Comparison of ENCODE assay signal across 1 cellular context in the genomic region with DNA sequence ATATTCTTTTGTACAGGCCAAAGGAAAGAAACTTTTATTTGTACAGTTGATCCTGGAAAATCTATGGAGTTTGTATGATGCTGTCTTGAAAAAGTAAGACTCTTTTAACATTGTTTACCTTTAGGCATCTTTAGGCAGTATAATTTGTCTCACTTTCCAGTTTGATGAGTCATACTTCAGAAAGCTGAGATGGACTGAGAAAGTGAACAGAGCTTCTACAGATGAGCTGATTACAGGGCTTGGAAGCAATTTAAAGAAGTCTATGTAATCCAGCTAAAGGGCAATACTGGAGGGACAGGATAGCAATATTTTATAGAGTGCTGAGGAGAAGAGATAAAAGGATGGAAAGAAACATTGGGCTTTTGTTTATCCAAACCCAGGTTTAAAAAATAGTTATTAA.
A peak's percentile ranks its signal among the peaks of the same experiment; 100 is the strongest.
TF ChIP-seq lines count a peak whose summit lies in the region.

No MANE protein-coding gene starts in this region.

TF ChIP-seq in K562, 482 proteins besides CTCF, POLR2A, EP300 and RAD21 (continued from another document and continues in another):
- no peak for TF ChIP-seq CEBPZ (IDR thresholded peaks at IDR 0.05; ENCODE audit: borderline replicate concordance, low read depth, low read length)
- peak; percentile 64 for TF ChIP-seq C11orf30 (IDR thresholded peaks at IDR 0.05; ENCODE audit: low read depth)
- TF ChIP-seq NR1H2 (CRISPR knock-in tag; IDR thresholded peaks at IDR 0.05), result no peak
- no peak for TF ChIP-seq MNT (conservative IDR thresholded peaks at IDR 0.05)
- no peak for TF ChIP-seq TAF1 (IDR thresholded peaks at IDR 0.05; ENCODE audit: control insufficient read depth, extremely low read depth, insufficient read depth, low read length, severe bottlenecking)
- peak; percentile 54; the same call in 1 of the 2 replicates for TF ChIP-seq SMARCA4 (IDR thresholded peaks at IDR 0.05)
- TF ChIP-seq HBP1 (CRISPR knock-in tag; IDR thresholded peaks at IDR 0.05), result no peak
- TF ChIP-seq, protein P1, sequence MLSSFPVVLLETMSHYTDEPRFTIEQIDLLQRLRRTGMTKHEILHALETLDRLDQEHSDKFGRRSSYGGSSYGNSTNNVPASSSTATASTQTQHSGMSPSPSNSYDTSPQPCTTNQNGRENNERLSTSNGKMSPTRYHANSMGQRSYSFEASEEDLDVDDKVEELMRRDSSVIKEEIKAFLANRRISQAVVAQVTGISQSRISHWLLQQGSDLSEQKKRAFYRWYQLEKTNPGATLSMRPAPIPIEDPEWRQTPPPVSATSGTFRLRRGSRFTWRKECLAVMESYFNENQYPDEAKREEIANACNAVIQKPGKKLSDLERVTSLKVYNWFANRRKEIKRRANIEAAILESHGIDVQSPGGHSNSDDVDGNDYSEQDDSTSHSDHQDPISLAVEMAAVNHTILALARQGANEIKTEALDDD (IDR thresholded peaks at IDR 0.05), result no peak
- no peak for TF ChIP-seq STAT5A (IDR thresholded peaks at IDR 0.05; ENCODE audit: borderline replicate concordance, low read length)
- no peak for TF ChIP-seq RBM14 (IDR thresholded peaks at IDR 0.05; ENCODE audit: borderline replicate concordance, insufficient read depth, low read depth, low read length)
- no peak for TF ChIP-seq TEAD1 (CRISPR knock-in tag; IDR thresholded peaks at IDR 0.05)
- TF ChIP-seq POU5F1 (IDR thresholded peaks at IDR 0.05; ENCODE audit: borderline replicate concordance, low read depth, low read length, partially characterized antibody), result no peak
- no peak for TF ChIP-seq DEAF1 (CRISPR knock-in tag; IDR thresholded peaks at IDR 0.05)
- TF ChIP-seq EWSR1 (IDR thresholded peaks at IDR 0.05; ENCODE audit: borderline replicate concordance, low read depth, partially characterized antibody), result no peak
- TF ChIP-seq, protein P2, sequence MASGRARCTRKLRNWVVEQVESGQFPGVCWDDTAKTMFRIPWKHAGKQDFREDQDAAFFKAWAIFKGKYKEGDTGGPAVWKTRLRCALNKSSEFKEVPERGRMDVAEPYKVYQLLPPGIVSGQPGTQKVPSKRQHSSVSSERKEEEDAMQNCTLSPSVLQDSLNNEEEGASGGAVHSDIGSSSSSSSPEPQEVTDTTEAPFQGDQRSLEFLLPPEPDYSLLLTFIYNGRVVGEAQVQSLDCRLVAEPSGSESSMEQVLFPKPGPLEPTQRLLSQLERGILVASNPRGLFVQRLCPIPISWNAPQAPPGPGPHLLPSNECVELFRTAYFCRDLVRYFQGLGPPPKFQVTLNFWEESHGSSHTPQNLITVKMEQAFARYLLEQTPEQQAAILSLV (tag; IDR thresholded peaks at IDR 0.05), result no peak
- peak; percentile 44; the same call in 1 of the 2 replicates for TF ChIP-seq ZNF316 (IDR thresholded peaks at IDR 0.05)
- no peak for TF ChIP-seq NFATC3 (IDR thresholded peaks at IDR 0.05)
- no peak for TF ChIP-seq HNRNPLL (IDR thresholded peaks at IDR 0.05; ENCODE audit: low read depth, low read length, poor library complexity, severe bottlenecking)
- no peak for TF ChIP-seq NFIX (CRISPR knock-in tag; IDR thresholded peaks at IDR 0.05; ENCODE audit: low read depth)
- TF ChIP-seq ASH1L (IDR thresholded peaks at IDR 0.05; ENCODE audit: borderline replicate concordance, low read depth, partially characterized antibody), result no peak
- no peak for TF ChIP-seq HEY1 (CRISPR knock-in tag; IDR thresholded peaks at IDR 0.05; ENCODE audit: borderline replicate concordance)
- peak; percentile 85 for TF ChIP-seq JUND (IDR thresholded peaks at IDR 0.05; ENCODE audit: borderline replicate concordance, low read depth, low read length)
- peak; percentile 92 for TF ChIP-seq JUND (tag; IDR thresholded peaks at IDR 0.05; ENCODE audit: borderline replicate concordance, low read depth, low read length)
- no peak for TF ChIP-seq ZC3H4 (CRISPR knock-in tag; IDR thresholded peaks at IDR 0.05; ENCODE audit: borderline replicate concordance)
- TF ChIP-seq ZNF707 (CRISPR knock-in tag; conservative IDR thresholded peaks at IDR 0.05), result no peak
- peak; percentile 68 for TF ChIP-seq NFE2 (IDR thresholded peaks at IDR 0.05; ENCODE audit: low read depth)
- TF ChIP-seq ZNF347 (CRISPR knock-in tag; IDR thresholded peaks at IDR 0.05; ENCODE audit: low read depth), result no peak
- no peak for TF ChIP-seq ZNF232 (CRISPR knock-in tag; IDR thresholded peaks at IDR 0.05)
- TF ChIP-seq FOSL1 (tag; conservative IDR thresholded peaks at IDR 0.05), result peak; percentile 92
- TF ChIP-seq CCAR2 (IDR thresholded peaks at IDR 0.05; ENCODE audit: low read depth, low read length), result no peak
- TF ChIP-seq, protein P3, sequence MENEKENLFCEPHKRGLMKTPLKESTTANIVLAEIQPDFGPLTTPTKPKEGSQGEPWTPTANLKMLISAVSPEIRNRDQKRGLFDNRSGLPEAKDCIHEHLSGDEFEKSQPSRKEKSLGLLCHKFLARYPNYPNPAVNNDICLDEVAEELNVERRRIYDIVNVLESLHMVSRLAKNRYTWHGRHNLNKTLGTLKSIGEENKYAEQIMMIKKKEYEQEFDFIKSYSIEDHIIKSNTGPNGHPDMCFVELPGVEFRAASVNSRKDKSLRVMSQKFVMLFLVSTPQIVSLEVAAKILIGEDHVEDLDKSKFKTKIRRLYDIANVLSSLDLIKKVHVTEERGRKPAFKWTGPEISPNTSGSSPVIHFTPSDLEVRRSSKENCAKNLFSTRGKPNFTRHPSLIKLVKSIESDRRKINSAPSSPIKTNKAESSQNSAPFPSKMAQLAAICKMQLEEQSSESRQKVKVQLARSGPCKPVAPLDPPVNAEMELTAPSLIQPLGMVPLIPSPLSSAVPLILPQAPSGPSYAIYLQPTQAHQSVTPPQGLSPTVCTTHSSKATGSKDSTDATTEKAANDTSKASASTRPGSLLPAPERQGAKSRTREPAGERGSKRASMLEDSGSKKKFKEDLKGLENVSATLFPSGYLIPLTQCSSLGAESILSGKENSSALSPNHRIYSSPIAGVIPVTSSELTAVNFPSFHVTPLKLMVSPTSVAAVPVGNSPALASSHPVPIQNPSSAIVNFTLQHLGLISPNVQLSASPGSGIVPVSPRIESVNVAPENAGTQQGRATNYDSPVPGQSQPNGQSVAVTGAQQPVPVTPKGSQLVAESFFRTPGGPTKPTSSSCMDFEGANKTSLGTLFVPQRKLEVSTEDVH (IDR thresholded peaks at IDR 0.05; ENCODE audit: low read depth, partially characterized antibody), result no peak
- TF ChIP-seq, protein P4, sequence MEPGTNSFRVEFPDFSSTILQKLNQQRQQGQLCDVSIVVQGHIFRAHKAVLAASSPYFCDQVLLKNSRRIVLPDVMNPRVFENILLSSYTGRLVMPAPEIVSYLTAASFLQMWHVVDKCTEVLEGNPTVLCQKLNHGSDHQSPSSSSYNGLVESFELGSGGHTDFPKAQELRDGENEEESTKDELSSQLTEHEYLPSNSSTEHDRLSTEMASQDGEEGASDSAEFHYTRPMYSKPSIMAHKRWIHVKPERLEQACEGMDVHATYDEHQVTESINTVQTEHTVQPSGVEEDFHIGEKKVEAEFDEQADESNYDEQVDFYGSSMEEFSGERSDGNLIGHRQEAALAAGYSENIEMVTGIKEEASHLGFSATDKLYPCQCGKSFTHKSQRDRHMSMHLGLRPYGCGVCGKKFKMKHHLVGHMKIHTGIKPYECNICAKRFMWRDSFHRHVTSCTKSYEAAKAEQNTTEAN (CRISPR knock-in tag; IDR thresholded peaks at IDR 0.05), result no peak
- no peak for TF ChIP-seq ELK3 (CRISPR knock-in tag; IDR thresholded peaks at IDR 0.05)
- no peak for TF ChIP-seq SETDB1 (IDR thresholded peaks at IDR 0.05; ENCODE audit: low read length)
- TF ChIP-seq PBX2 (CRISPR knock-in tag; IDR thresholded peaks at IDR 0.05; ENCODE audit: low read depth), result no peak
- TF ChIP-seq PBX2 (tag; conservative IDR thresholded peaks at IDR 0.05; ENCODE audit: low read depth), result peak; percentile 53
- 0 out of 2 replicates have a peak, but pooled peaks have one; percentile 37 for TF ChIP-seq MAFK (IDR thresholded peaks at IDR 0.05; ENCODE audit: low read length)
- TF ChIP-seq CBX3 (IDR thresholded peaks at IDR 0.05; ENCODE audit: borderline replicate concordance in 1 of 2, low read length in 2 of 2), result no peak
- TF ChIP-seq ZNF75A (CRISPR knock-in tag; IDR thresholded peaks at IDR 0.05), result no peak
- no peak for TF ChIP-seq ILK (tag; IDR thresholded peaks at IDR 0.05; ENCODE audit: borderline replicate concordance, low read depth)
- TF ChIP-seq DPF2 (IDR thresholded peaks at IDR 0.05), result peak; percentile 45; the same call in 1 of the 2 replicates
